ENCODE assay signal across 22 cellular contexts in genomic region chr13:112955956-112956355, GRCh38.
"Had no signal": no experiment of that assay in that cellular context is flagged by ENCODE, and none has a peak within 500 bp of the region (broad histone marks: within the 10 kb centered on the region; RNA-seq: fewer than 3 reads in every experiment).

No MANE protein-coding gene starts in this region.

- H3K9me3 ChIP-seq: esophagus squamous epithelium, neutrophil, pancreas, prostate gland, right atrium auricular region, sigmoid colon, testis, tibial artery, upper lobe of left lung had no signal

- H3K27me3 ChIP-seq: pancreas, right atrium auricular region, sigmoid colon, testis, upper lobe of left lung had no signal

- H3K27ac ChIP-seq: esophagus squamous epithelium, neutrophil, pancreas, prostate gland, right atrium auricular region, sigmoid colon, testis, tibial artery, upper lobe of left lung had no signal

- DNase-seq: cerebellar nuclear complex; cortex of kidney; effector memory CD8-positive, alpha-beta T cell; erythroblast; esophagus squamous epithelium; foreskin melanocyte; left ventricle myocardium superior; natural killer cell; sigmoid colon; stimulated activated CD4-positive, alpha-beta T cell treated with anti-CD3 and anti-CD28 coated beads, Interleukin-4, amount 100 ng/mL, for 4 hours; stimulated activated naive CD8-positive, alpha-beta T cell treated with anti-CD3 and anti-CD28 coated beads, Interleukin-15, Interleukin-2, amounts not matched to agents 100 U/mL and 50 U/mL, for 24 hours; substantia nigra; testis had no signal

- H3K36me3 ChIP-seq: esophagus squamous epithelium, neutrophil, pancreas, prostate gland, right atrium auricular region, sigmoid colon, tibial artery, upper lobe of left lung had no signal

- H3K4me1 Mint-ChIP-seq: memory B cell; natural killer cell; stimulated activated memory B cell treated with anti-CD40 and anti-IgM and Interleukin-4, amounts not matched to agents 10 μg/mL and 1 μg/mL and 100 μg/mL, for 72 hours had no signal

- H3K4me3 Mint-ChIP-seq: effector memory CD8-positive, alpha-beta T cell; memory B cell; natural killer cell; stimulated activated memory B cell treated with anti-CD40 and anti-IgM and Interleukin-4, amounts not matched to agents 10 μg/mL and 1 μg/mL and 100 μg/mL, for 72 hours had no signal

- H3K9me3 Mint-ChIP-seq: effector memory CD8-positive, alpha-beta T cell; memory B cell; natural killer cell; stimulated activated memory B cell treated with anti-CD40 and anti-IgM and Interleukin-4, amounts not matched to agents 10 μg/mL and 1 μg/mL and 100 μg/mL, for 72 hours had no signal

- H3K4me3 ChIP-seq: esophagus squamous epithelium, lung, pancreas, prostate gland, right atrium auricular region, sigmoid colon, testis, tibial artery, upper lobe of left lung had no signal

- H3K27ac Mint-ChIP-seq: effector memory CD8-positive, alpha-beta T cell; memory B cell; natural killer cell; stimulated activated memory B cell treated with anti-CD40 and anti-IgM and Interleukin-4, amounts not matched to agents 10 μg/mL and 1 μg/mL and 100 μg/mL, for 72 hours had no signal

- H3K36me3 Mint-ChIP-seq: memory B cell; natural killer cell; stimulated activated memory B cell treated with anti-CD40 and anti-IgM and Interleukin-4, amounts not matched to agents 10 μg/mL and 1 μg/mL and 100 μg/mL, for 72 hours had no signal

- ATAC-seq: effector memory CD8-positive, alpha-beta T cell; left ventricle myocardium superior; natural killer cell; pancreas; stimulated activated memory B cell treated with anti-CD40 and anti-IgM and Interleukin-4, amounts not matched to agents 10 μg/mL and 1 μg/mL and 100 μg/mL, for 72 hours; stimulated activated naive CD8-positive, alpha-beta T cell treated with anti-CD3 and anti-CD28 coated beads, Interleukin-15, Interleukin-2, amounts not matched to agents 100 U/mL and 50 U/mL, for 24 hours had no signal

- H3K4me1 ChIP-seq: prostate gland, sigmoid colon, tibial artery had no signal

- H3K27me3 Mint-ChIP-seq: stimulated activated memory B cell treated with anti-CD40 and anti-IgM and Interleukin-4, amounts not matched to agents 10 μg/mL and 1 μg/mL and 100 μg/mL, for 72 hours had no signal
